ENCODE assay signal across 14 cellular contexts in genomic region chr1:235313262-235313661, GRCh38. TPM values are rescaled to one million over a fixed set of nuclear protein-coding genes. Genes with fewer than 3 reads are reported as not detected.
DNase-seq lines count a peak whose midpoint lies in the region; ATAC-seq and TF ChIP-seq lines count a peak whose summit lies in the region.
"Had no signal": no experiment of that assay in that cellular context is flagged by ENCODE, and none has a peak within 500 bp of the region (broad histone marks: within the 10 kb centered on the region; RNA-seq: fewer than 3 reads in every experiment).

No MANE protein-coding gene starts in this region.

- H3K27me3 ChIP-seq in cardiac muscle cell (no peaks in the 10 kb centered on the region), right cardiac atrium (ENCODE audit: control insufficient read depth, insufficient read depth) (no peaks in the 10 kb centered on the region), hepatocyte (no peaks in the 10 kb centered on the region), vagina (no peaks in the 10 kb centered on the region)
- H3K27me3 ChIP-seq: adrenal gland, gastrocnemius medialis had no signal

- H3K27ac ChIP-seq in cardiac muscle cell (peak overlapping the region; percentile 75), right cardiac atrium (ENCODE audit: low read length) (no peak overlapping the region), hepatocyte (peak overlapping the region; percentile 17), vagina (peak overlapping the region; percentile 13)
- H3K27ac ChIP-seq: adrenal gland, gastrocnemius medialis had no signal

- DNase-seq in cardiac muscle cell (ENCODE audit: low read depth in 1 of 2, low spot score in 1 of 2) (no peak), right cardiac atrium (no peak), hepatocyte (ENCODE audit: low spot score) (no peak), vagina (ENCODE audit: extremely low spot score in 2 of 2) (no peak), GDM1 (lab: John Stamatoyannopoulos, UW) (no peak)
- no peak for DNase-seq in stimulated activated CD4-positive, alpha-beta T cell treated with anti-CD3 and anti-CD28 coated beads, Interleukin-4, amount 100 ng/mL, for 4 hours
- DNase-seq: adrenal gland, gastrocnemius medialis, islet precursor cell, NCI-H1417, NCI-H526, PC-9 had no signal

- H3K27me3 Mint-ChIP-seq in activated naive CD8-positive, alpha-beta T cell, result no peaks in the 10 kb centered on the region

- peak overlapping the region; percentile 62 for H3K4me3 Mint-ChIP-seq in activated naive CD8-positive, alpha-beta T cell

- H3K36me3 ChIP-seq in cardiac muscle cell, result no peaks in the 10 kb centered on the region
- no peaks in the 10 kb centered on the region for H3K36me3 ChIP-seq in hepatocyte (replicated peaks; ENCODE audit: insufficient read depth, low read depth)
- H3K36me3 ChIP-seq in vagina, result no peaks in the 10 kb centered on the region
- H3K36me3 ChIP-seq: adrenal gland, gastrocnemius medialis had no signal

- H3K9me2 ChIP-seq in hepatocyte (replicated peaks; ENCODE audit: insufficient read depth), result no peaks in the 10 kb centered on the region

- WGBS in right cardiac atrium, result 60% methylated on average over 6 of the region's 6 CpGs
- 85% methylated on average over 6 of the region's 6 CpGs for WGBS in hepatocyte (ENCODE audit: low lambda C conversion rate, missing lambda C conversion rate)

- H3K4me3 ChIP-seq in cardiac muscle cell (no peak overlapping the region), right cardiac atrium (ENCODE audit: low read length) (no peak overlapping the region), hepatocyte (no peak overlapping the region), vagina (no peak overlapping the region)
- H3K4me3 ChIP-seq: adrenal gland, gastrocnemius medialis, PC-9 had no signal

- peaks cover 86% of the 10 kb centered on the region for H3K79me2 ChIP-seq in hepatocyte

- H3K36me3 Mint-ChIP-seq in activated naive CD8-positive, alpha-beta T cell, result no peaks in the 10 kb centered on the region

- ATAC-seq in right cardiac atrium (no peak), HG03439 (IDR thresholded peaks at IDR 0.05; ENCODE audit: unreplicated experiment) (no peak)
- ATAC-seq: gastrocnemius medialis had no signal

- H4K20me1 ChIP-seq in hepatocyte (ENCODE audit: insufficient read depth, poor library complexity, severe bottlenecking), result peaks cover 83% of the 10 kb centered on the region

- peak overlapping the region; percentile 59 for H3K4me2 ChIP-seq in hepatocyte
- H3K4me2 ChIP-seq: PC-9 had no signal

- TF ChIP-seq POLR2A in vagina (IDR thresholded peaks at IDR 0.05), result no peak

- no peak for TF ChIP-seq CTCF in cardiac muscle cell (IDR thresholded peaks at IDR 0.05; ENCODE audit: low read depth, low read length)
- TF ChIP-seq CTCF in hepatocyte (IDR thresholded peaks at IDR 0.05; ENCODE audit: poor library complexity), result no peak
- no peak for TF ChIP-seq CTCF in vagina (IDR thresholded peaks at IDR 0.05)

- H3K4me1 ChIP-seq in cardiac muscle cell (ENCODE audit: low read depth) (peaks cover 20% of the 10 kb centered on the region), right cardiac atrium (ENCODE audit: control insufficient read depth, insufficient read depth, low read length) (peaks cover 10% of the 10 kb centered on the region), hepatocyte (ENCODE audit: insufficient read depth) (peaks cover 13% of the 10 kb centered on the region), vagina (peaks cover 56% of the 10 kb centered on the region)

- H3K9me3 ChIP-seq in cardiac muscle cell (ENCODE audit: low read depth) (no peaks in the 10 kb centered on the region), right cardiac atrium (ENCODE audit: control insufficient read depth, low read length) (no peaks in the 10 kb centered on the region), hepatocyte (ENCODE audit: low read depth) (no peaks in the 10 kb centered on the region), vagina (no peaks in the 10 kb centered on the region)
- H3K9me3 ChIP-seq: adrenal gland, gastrocnemius medialis had no signal

- intact Hi-C loops in right cardiac atrium (cut with DNase I), result no loop called here
- intact Hi-C loops in vagina (cut with DNase I), result no loop called here

- H3K27ac Mint-ChIP-seq in activated naive CD8-positive, alpha-beta T cell, result peak overlapping the region; percentile 84

- H2AFZ ChIP-seq in hepatocyte, result no peak overlapping the region
- H2AFZ ChIP-seq: PC-9 had no signal

- H3K9me3 Mint-ChIP-seq in activated naive CD8-positive, alpha-beta T cell (ENCODE audit: low read depth), result no peaks in the 10 kb centered on the region

- peaks cover 61% of the 10 kb centered on the region for H3K4me1 Mint-ChIP-seq in activated naive CD8-positive, alpha-beta T cell (ENCODE audit: low read depth)

RNA-seq across cellular contexts. Expression of gene ARID4B, which starts 14.7 kb away (rescaled TPM):
- total RNA-seq in cardiac muscle cell (37.9 and 74.6 TPM in 2 replicates), right cardiac atrium (10 to 100 TPM; 18.4 to 22.4 (median 21.1) TPM), hepatocyte (35.0 and 44.7 TPM in 2 replicates), vagina (35.6 TPM)
- polyA plus RNA-seq in cardiac muscle cell (33.8 and 34.2 TPM in 2 replicates), right cardiac atrium (10.8 TPM), hepatocyte (29.4 and 45.2 TPM in 2 replicates)

RNA-seq across cellular contexts. Expression of gene GGPS1, which starts 15.1 kb away (rescaled TPM):
- total RNA-seq in cardiac muscle cell (14.9 and 17.4 TPM in 2 replicates), right cardiac atrium (10 to 100 TPM; 29.7 to 33.5 (median 31.0) TPM), hepatocyte (32.6 and 40.6 TPM in 2 replicates), vagina (13.0 TPM)
- polyA plus RNA-seq in cardiac muscle cell (66.9 and 73.2 TPM in 2 replicates), right cardiac atrium (22.0 TPM), hepatocyte (36.3 and 40.6 TPM in 2 replicates)

RNA-seq across cellular contexts. Expression of gene TBCE, which starts 54.0 kb away (rescaled TPM):
- total RNA-seq in cardiac muscle cell, result 17.9 and 19.3 TPM in 2 replicates
- 34.8 and 35.9 TPM in 2 replicates for polyA plus RNA-seq in cardiac muscle cell
- 10 to 100 TPM; 13.3 to 22.3 (median 17.9) TPM for total RNA-seq in right cardiac atrium
- polyA plus RNA-seq in right cardiac atrium, result 17.2 TPM
- 17.4 and 21.5 TPM in 2 replicates for total RNA-seq in hepatocyte
- polyA plus RNA-seq in hepatocyte, result 42.4 and 43.9 TPM in 2 replicates
- 23.6 TPM for total RNA-seq in vagina
